Comparison of ENCODE assay signal across 16 cellular contexts in genomic region chr15:94480289-94480834, GRCh38.
A peak's percentile ranks its signal among the peaks of the same experiment; 100 is the strongest.
DNase-seq lines count a peak whose midpoint lies in the region; ATAC-seq, FAIRE-seq and TF ChIP-seq lines count a peak whose summit lies in the region.
"Had no signal": no experiment of that assay in that cellular context is flagged by ENCODE, and none has a peak within 500 bp of the region (broad histone marks: within the 10 kb centered on the region; RNA-seq: fewer than 3 reads in every experiment).

No MANE protein-coding gene starts in this region.

- peak; percentile 92 for FAIRE-seq in TTC549 (lab: Jason Lieb, UNC)
- FAIRE-seq: A549 had no signal

- H3K27ac Mint-ChIP-seq in mesothelial cell of epicardium (peak overlapping the region; percentile 80), type B pancreatic cell (no peak overlapping the region)
- H3K27ac Mint-ChIP-seq: CD14-positive monocyte, IgD-negative memory B cell had no signal

- no peak for ATAC-seq in GM21390 (IDR thresholded peaks at IDR 0.05; ENCODE audit: unreplicated experiment)
- ATAC-seq: A549 had no signal

- H3K36me3 Mint-ChIP-seq in mesothelial cell of epicardium (peaks cover 3% of the 10 kb centered on the region), type B pancreatic cell (no peaks in the 10 kb centered on the region)

- no peak for TF ChIP-seq CTCF in mesothelial cell of epicardium (IDR thresholded peaks at IDR 0.05; ENCODE audit: unreplicated experiment)
- TF ChIP-seq CTCF in type B pancreatic cell (conservative IDR thresholded peaks at IDR 0.05): no peak

- H3K4me1 Mint-ChIP-seq in mesothelial cell of epicardium: peaks cover 65% of the 10 kb centered on the region
- H3K4me1 Mint-ChIP-seq in type B pancreatic cell (ENCODE audit: unreplicated experiment): peaks cover 36% of the 10 kb centered on the region
- H3K4me1 Mint-ChIP-seq: CD14-positive monocyte had no signal

- H3K4me3 Mint-ChIP-seq in mesothelial cell of epicardium (no peak overlapping the region), type B pancreatic cell (no peak overlapping the region)
- H3K4me3 Mint-ChIP-seq: CD14-positive monocyte, IgD-negative memory B cell had no signal

- DNase-seq in COR-L47 (lab: John Stamatoyannopoulos, UW) (peak; percentile 79), NCI-H526 (lab: John Stamatoyannopoulos, UW) (peak; percentile 46 to 56), mesothelial cell of epicardium (ENCODE audit: low spot score in 2 of 2, unreplicated experiment in 2 of 2) (no peak), OCI-M2 (lab: John Stamatoyannopoulos, UW; ENCODE audit: unreplicated experiment) (no peak), DMS 273 (lab: John Stamatoyannopoulos, UW; ENCODE audit: unreplicated experiment) (no peak), type B pancreatic cell (ENCODE audit: extremely low spot score, unreplicated experiment) (no peak)
- DNase-seq: GM23248, NCI-H1417 treated with DMSO at 0.1 percent for 48 hours, NCI-H2171 treated with DMSO at 0.1 percent for 48 hours, NCI-H524, PC-9 had no signal

- peaks cover 6% of the 10 kb centered on the region for H3K9me3 Mint-ChIP-seq in mesothelial cell of epicardium
- H3K9me3 Mint-ChIP-seq in type B pancreatic cell: peaks cover 6% of the 10 kb centered on the region

- H3K27me3 Mint-ChIP-seq in mesothelial cell of epicardium (ENCODE audit: low read depth): no peaks in the 10 kb centered on the region
- H3K27me3 Mint-ChIP-seq in type B pancreatic cell: peaks cover 10% of the 10 kb centered on the region
- H3K27me3 Mint-ChIP-seq: IgD-negative memory B cell had no signal

Comparison
In these comparisons a context has a peak if more than half of its experiments do, and no peak if none do; other contexts are left out.
1. DNase-seq: peak in COR-L47 (single experiment) and NCI-H526 (2 of 2); none in mesothelial cell of epicardium (0 of 2), OCI-M2 (single experiment), DMS 273 (single experiment) and type B pancreatic cell (single experiment).